In the genomic region with DNA sequence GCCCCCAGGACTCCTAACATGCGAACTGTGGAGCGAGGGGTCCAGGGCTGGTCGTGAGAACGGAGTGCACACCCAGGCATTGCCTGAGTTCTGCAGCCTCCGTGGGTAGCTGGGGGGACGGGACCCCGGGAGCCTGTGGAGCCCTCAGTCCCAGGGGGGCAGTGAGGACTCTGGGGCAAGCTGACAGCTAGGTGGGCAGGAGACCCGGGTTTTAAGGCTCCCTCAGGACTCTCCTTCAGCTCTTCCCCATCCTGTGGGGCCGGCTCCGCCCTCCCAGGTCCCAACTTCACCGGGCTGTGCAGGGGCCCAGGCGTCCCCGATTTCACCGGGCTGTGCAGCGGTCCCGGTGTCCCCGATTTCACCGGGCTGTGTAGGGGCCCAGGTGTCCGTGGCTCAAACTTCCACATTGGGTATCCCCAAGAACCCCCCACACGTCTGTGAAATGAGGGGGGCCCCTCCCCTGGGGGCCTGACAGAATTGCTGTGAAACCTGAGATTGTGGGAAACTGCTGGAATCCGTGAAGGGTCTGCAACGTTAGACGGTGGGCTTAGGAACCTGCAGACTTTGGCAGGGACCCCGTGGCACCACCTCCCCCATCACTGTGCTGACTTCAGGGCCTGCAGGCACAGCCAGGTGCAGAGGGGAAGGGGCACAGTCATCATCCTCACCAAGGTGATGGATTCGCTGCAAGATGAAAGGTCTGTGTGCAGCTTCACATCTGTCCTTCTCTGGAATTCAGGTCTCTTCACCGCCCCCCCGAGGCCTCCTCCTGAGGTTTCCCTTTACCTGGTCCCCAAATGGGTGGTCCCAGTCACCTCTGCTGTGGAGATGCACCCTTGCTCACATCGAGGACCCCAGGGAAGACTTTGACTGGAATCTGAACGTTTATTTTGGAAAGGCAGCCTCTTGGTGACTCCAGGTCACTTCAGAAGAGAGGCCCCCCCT, we compare ENCODE assay signal across 12 cellular contexts.
DNase-seq lines count a peak whose midpoint lies in the region; ATAC-seq and TF ChIP-seq lines count a peak whose summit lies in the region.
"Had no signal": no experiment of that assay in that cellular context is flagged by ENCODE, and none has a peak within 500 bp of the region (broad histone marks: within the 10 kb centered on the region; RNA-seq: fewer than 3 reads in every experiment).

No MANE protein-coding gene starts in this region.

- H3K27ac Mint-ChIP-seq in immature natural killer cell, result no peak overlapping the region
- H3K27ac Mint-ChIP-seq: effector memory CD8-positive, alpha-beta T cell; T-helper 1 cell treated with Interleukin-12 subunit alpha and Interleukin-12 subunit beta and Interleukin-4 antibody, amounts not matched to agents 30 μg/mL and 1 μg/mL, for 36 hours had no signal

- ATAC-seq in left ventricle myocardium superior (no peak), left cardiac atrium (no peak), HG03045 (IDR thresholded peaks at IDR 0.05; ENCODE audit: unreplicated experiment) (no peak), HG03521 (IDR thresholded peaks at IDR 0.05; ENCODE audit: unreplicated experiment) (no peak)

- H3K9me3 ChIP-seq in stomach, result no peaks in the 10 kb centered on the region
- H3K9me3 ChIP-seq: neutrophil had no signal

- no peak for TF ChIP-seq CTCF in stomach (IDR thresholded peaks at IDR 0.05)

- H3K4me1 ChIP-seq in stomach, result peaks cover 29 to 38% (median 33%) of the 10 kb centered on the region in 4 donors

- H3K4me3 Mint-ChIP-seq in immature natural killer cell, result peak overlapping the region in 3 of 5 donors; percentile 18 to 57 (median 18)
- H3K4me3 Mint-ChIP-seq: T-helper 1 cell treated with Interleukin-12 subunit alpha and Interleukin-12 subunit beta and Interleukin-4 antibody, amounts not matched to agents 30 μg/mL and 1 μg/mL, for 36 hours had no signal

- peaks cover 0 to 6% (median 0%) of the 10 kb centered on the region in 3 donors for H3K27me3 Mint-ChIP-seq in immature natural killer cell (ENCODE audit: low read depth in 3 of 3)

- H3K4me1 Mint-ChIP-seq in immature natural killer cell, result peaks cover 0 to 7% of the 10 kb centered on the region in 2 donors

- no peak for TF ChIP-seq EP300 in stomach (IDR thresholded peaks at IDR 0.05)

- no peak for TF ChIP-seq POLR2A in stomach (IDR thresholded peaks at IDR 0.05)

- intact Hi-C loops in left ventricle myocardium superior (cut with micrococcal nuclease), result no loop called here
- intact Hi-C loops in left cardiac atrium (cut with DNase I), result no loop called here
- intact Hi-C loops in stomach (cut with DNase I; ENCODE audit: low total_unique reads), result no loop called here

- peak; percentile 21 for DNase-seq in left ventricle myocardium superior
- DNase-seq in left cardiac atrium, result no peak
- peak; percentile 100 for DNase-seq in NOMO-1 treated with dmso at 0.1 percent for 144 hours (lab: John Stamatoyannopoulos, UW; ENCODE audit: unreplicated experiment)
- DNase-seq in immature natural killer cell, result no peak
- no peak for DNase-seq in stomach
- no peak for DNase-seq in superior temporal gyrus (ENCODE audit: extremely low spot score)
- DNase-seq: DND-41; effector memory CD8-positive, alpha-beta T cell had no signal

- H3K36me3 ChIP-seq in stomach, result no peaks in the 10 kb centered on the region
- H3K36me3 ChIP-seq: neutrophil had no signal

- no peak overlapping the region for H3K27ac ChIP-seq in stomach
- H3K27ac ChIP-seq: neutrophil had no signal

- no peaks in the 10 kb centered on the region for H3K36me3 Mint-ChIP-seq in immature natural killer cell

- peaks cover 0 to 48% (median 28%) of the 10 kb centered on the region in 3 donors for H3K27me3 ChIP-seq in stomach

- H3K9me3 Mint-ChIP-seq in immature natural killer cell, result no peaks in the 10 kb centered on the region
- H3K9me3 Mint-ChIP-seq: effector memory CD8-positive, alpha-beta T cell; T-helper 1 cell treated with Interleukin-12 subunit alpha and Interleukin-12 subunit beta and Interleukin-4 antibody, amounts not matched to agents 30 μg/mL and 1 μg/mL, for 36 hours had no signal

- H3K4me3 ChIP-seq in stomach, result peak overlapping the region in 3 of 4 donors; percentile 58 to 62 (median 59)

- WGBS in stomach, 5 donors, result 46 to 59% (median 49%) methylated on average over 22 to 29 of the region's 29 CpGs

Comparison
In these comparisons a context has a peak if more than half of its experiments do, and no peak if none do; other contexts are left out.
1. DNase-seq: peak in left ventricle myocardium superior (single experiment) and NOMO-1 treated with dmso at 0.1 percent for 144 hours (single experiment); none in left cardiac atrium (single experiment), immature natural killer cell (0 of 3), stomach (single experiment) and superior temporal gyrus (single experiment).